7 cellular contexts compared by ENCODE assay signal in the genomic region with DNA sequence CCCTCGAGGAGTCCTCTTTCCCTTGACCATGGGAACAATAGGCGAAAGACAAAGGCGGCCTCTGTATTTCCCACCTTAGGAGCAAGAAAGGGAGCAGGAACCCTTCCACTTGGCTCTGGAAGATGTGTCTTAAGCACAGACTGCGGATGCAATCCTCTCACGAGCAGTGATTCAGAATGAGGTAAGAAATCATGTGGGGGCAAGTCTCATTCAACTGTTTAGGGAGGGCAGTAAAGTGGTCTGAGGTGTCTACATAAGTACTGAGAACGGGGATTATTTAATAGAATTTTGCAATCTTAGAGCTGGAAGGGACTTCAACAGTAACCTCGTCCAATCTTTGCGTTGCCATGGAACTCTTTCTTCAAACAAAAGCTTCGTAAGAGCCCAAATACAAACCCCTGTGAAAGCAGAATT. TPM values are rescaled to one million over a fixed set of nuclear protein-coding genes. Genes with fewer than 3 reads are reported as not detected.
DNase-seq lines count a peak whose midpoint lies in the region; ATAC-seq and TF ChIP-seq lines count a peak whose summit lies in the region.

No MANE protein-coding gene starts in this region.

- DNase-seq in HPDE6-E6E7 (ENCODE audit: extremely low spot score), result peak; percentile 77
- peak; percentile 75 for DNase-seq in brain microvascular endothelial cell
- DNase-seq in kidney tubule cell (ENCODE audit: low spot score), result peak; percentile 64
- peak in 1 of 2 donors; percentile 10 for DNase-seq in thyroid gland
- DNase-seq in testis, result no peak
- DNase-seq in UCSD-AML1 (lab: John Stamatoyannopoulos, UW; ENCODE audit: unreplicated experiment), result no peak

- H3K27ac ChIP-seq in brain microvascular endothelial cell, result peak overlapping the region; percentile 67
- H3K27ac ChIP-seq in thyroid gland, result peak overlapping the region in 2 of 3 donors; percentile 27 to 34
- no peak overlapping the region for H3K27ac ChIP-seq in testis

- no peak for TF ChIP-seq CTCF in brain microvascular endothelial cell (IDR thresholded peaks at IDR 0.05; ENCODE audit: low read depth, low read length, missing control alignments)
- TF ChIP-seq CTCF in thyroid gland (IDR thresholded peaks at IDR 0.05), result no peak
- no peak for TF ChIP-seq CTCF in testis (IDR thresholded peaks at IDR 0.05)

- no peak for ATAC-seq in GM21737 (IDR thresholded peaks at IDR 0.05; ENCODE audit: unreplicated experiment)

- no peaks in the 10 kb centered on the region for H3K9me3 ChIP-seq in thyroid gland
- H3K9me3 ChIP-seq in testis, result no peaks in the 10 kb centered on the region

- intact Hi-C loops in thyroid gland (cut with DNase I), result loop anchor here (2.0 to 10.0 kb wide), 2 partner anchors 31 to 281 kb away; no protein-coding TSS in a partner anchor
- intact Hi-C loops in testis (cut with DNase I; ENCODE audit: low total_unique reads), result loop anchor here (10.0 kb wide), 1 partner anchor 281 kb away; no protein-coding TSS in a partner anchor

- TF ChIP-seq POLR2A in thyroid gland (IDR thresholded peaks at IDR 0.05), result no peak
- TF ChIP-seq POLR2A in testis (IDR thresholded peaks at IDR 0.05), result no peak

- peaks cover 20% of the 10 kb centered on the region in 2 donors for H3K4me1 ChIP-seq in thyroid gland
- peaks cover 7% of the 10 kb centered on the region for H3K4me1 ChIP-seq in testis

- 36 to 41% methylated on average over 9 of the region's 9 CpGs for WGBS in thyroid gland, 2 donors
- 32 to 40% methylated on average over 9 of the region's 9 CpGs for WGBS in testis, 2 donors

- H3K4me3 ChIP-seq in brain microvascular endothelial cell (ENCODE audit: low read depth, low read length), result no peak overlapping the region
- H3K4me3 ChIP-seq in thyroid gland (replicated peaks in 1 of 3), result no peak overlapping the region
- H3K4me3 ChIP-seq in testis, result no peak overlapping the region

- no peaks in the 10 kb centered on the region for H3K36me3 ChIP-seq in brain microvascular endothelial cell (replicated peaks)
- no peaks in the 10 kb centered on the region for H3K36me3 ChIP-seq in thyroid gland
- no peaks in the 10 kb centered on the region for H3K36me3 ChIP-seq in testis (ENCODE audit: low read depth, missing control alignments)

- H3K27me3 ChIP-seq in brain microvascular endothelial cell (replicated peaks) (no peaks in the 10 kb centered on the region), thyroid gland (no peaks in the 10 kb centered on the region), testis (no peaks in the 10 kb centered on the region)

- in situ Hi-C loops in brain microvascular endothelial cell (cut with HindIII; ENCODE audit: low pct_ligation_motif_present, low sequenced_read_pairs), result no loop called here

RNA-seq across cellular contexts. Expression of gene DYRK3, which starts 1.6 kb away (rescaled TPM):
- 10 to 100 TPM; 14.5 to 21.2 (median 15.9) TPM for total RNA-seq in thyroid gland
- 10 to 100 TPM; 36.4 to 40.6 TPM for total RNA-seq in testis
- polyA plus RNA-seq in testis (ENCODE audit: insufficient read depth, low read depth, low replicate concordance), result 143 TPM

RNA-seq across cellular contexts. Expression of gene EIF2D, which starts 21.4 kb away (rescaled TPM):
- total RNA-seq in thyroid gland (10 to 100 TPM; 52.9 to 62.1 (median 57.0) TPM), testis (10 to 100 TPM; 54.8 to 59.4 TPM)
- 65.3 TPM for polyA plus RNA-seq in testis (ENCODE audit: insufficient read depth, low read depth, low replicate concordance)

RNA-seq across cellular contexts. Expression of gene MAPKAPK2, which starts 51.0 kb away (rescaled TPM):
- 10 to 100 TPM; 48.5 to 64.0 (median 59.9) TPM for total RNA-seq in thyroid gland
- total RNA-seq in testis, result 10 to 100 TPM; 66.3 to 69.1 TPM
- polyA plus RNA-seq in testis (ENCODE audit: insufficient read depth, low read depth, low replicate concordance), result 76.5 TPM

Comparison
In these comparisons a context has a peak if more than half of its experiments do, and no peak if none do; other contexts are left out.
1. DNase-seq: peak in HPDE6-E6E7 (single experiment), brain microvascular endothelial cell (single experiment) and kidney tubule cell (single experiment); none in testis (single experiment) and UCSD-AML1 (single experiment).
2. H3K27ac ChIP-seq: peak in brain microvascular endothelial cell (single experiment) and thyroid gland (2 of 3); none in testis (0 of 2).